ENCODE assay signal across 29 cellular contexts in genomic region chr5:149697001-149697400, GRCh38. TPM values are rescaled to one million over a fixed set of nuclear protein-coding genes. Genes with fewer than 3 reads are reported as not detected.
DNase-seq lines count a peak whose midpoint lies in the region; ATAC-seq, FAIRE-seq and TF ChIP-seq lines count a peak whose summit lies in the region.
"Had no signal": no experiment of that assay in that cellular context is flagged by ENCODE, and none has a peak within 500 bp of the region (broad histone marks: within the 10 kb centered on the region; RNA-seq: fewer than 3 reads in every experiment).

No MANE protein-coding gene starts in this region.

- H3K36me3 Mint-ChIP-seq in activated T-cell treated with anti-CD3 and anti-CD28 coated beads, Interleukin-2, amount 50 U/mL, for 72 hours (ENCODE audit: insufficient read depth in 2 of 2) = no peaks in the 10 kb centered on the region
- H3K36me3 Mint-ChIP-seq: memory B cell; naive thymus-derived CD4-positive, alpha-beta T cell; stimulated activated naive B cell treated with anti-CD40 and anti-IgM and Interleukin-4, amounts not matched to agents 10 μg/mL and 1 μg/mL and 100 μg/mL, for 72 hours; T-cell had no signal

- no peak for ATAC-seq in activated T-cell treated with anti-CD3 and anti-CD28 coated beads, Interleukin-2, amount 50 U/mL, for 72 hours (replicated peaks in 1 of 2)
- ATAC-seq: activated CD4-positive, alpha-beta T cell treated with anti-CD3 and anti-CD28 coated beads for 36 hours; activated T-cell treated with anti-CD3 and anti-CD28 coated beads, Interleukin-2, amount 50 U/mL, for 4 hours; naive thymus-derived CD4-positive, alpha-beta T cell; stimulated activated naive B cell treated with anti-CD40 and anti-IgM and Interleukin-4, amounts not matched to agents 10 μg/mL and 1 μg/mL and 100 μg/mL, for 72 hours; T-cell had no signal

- peak; percentile 6 for DNase-seq in AG10803 (ENCODE audit: low read depth)
- DNase-seq in HTR-8/SVneo (ENCODE audit: insufficient read length, low spot score) = no peak
- DNase-seq in amniotic epithelial cell (ENCODE audit: low read depth) = peak; percentile 72
- DNase-seq in fibroblast of villous mesenchyme (ENCODE audit: low read depth) = peak; percentile 9
- DNase-seq in NCI-H2029 (lab: John Stamatoyannopoulos, UW) = no peak
- no peak for DNase-seq in SHP77 (lab: John Stamatoyannopoulos, UW)
- DNase-seq in midbrain (lab: John Stamatoyannopoulos, UW) = no peak
- no peak for DNase-seq in activated T-cell treated with anti-CD3 and anti-CD28 coated beads, Interleukin-2, amount 50 U/mL, for 72 hours
- DNase-seq: activated CD4-positive, alpha-beta T cell treated with anti-CD3 and anti-CD28 coated beads for 36 hours; activated naive CD4-positive, alpha-beta T cell treated with anti-CD3 and anti-CD28 coated beads for 36 hours; activated T-cell treated with anti-CD3 and anti-CD28 coated beads, Interleukin-2, amount 50 U/mL, for 4 hours; anterior cingulate cortex; cerebellar nuclear complex; erythroblast; H7; Karpas-422; naive thymus-derived CD4-positive, alpha-beta T cell; NCI-H1105; NCI-H2107; NCI-H524; occipital lobe; stimulated activated CD4-positive, alpha-beta T cell treated with anti-CD3 and anti-CD28 coated beads, Interleukin-2, amount 100 ng/mL, for 48 hours; stimulated activated naive B cell treated with anti-CD40 and anti-IgM and Interleukin-4, amounts not matched to agents 10 μg/mL and 1 μg/mL and 100 μg/mL, for 72 hours; T-cell; uterus had no signal

- no peak overlapping the region for H3K4me3 Mint-ChIP-seq in activated T-cell treated with anti-CD3 and anti-CD28 coated beads, Interleukin-2, amount 50 U/mL, for 72 hours
- H3K4me3 Mint-ChIP-seq: activated CD4-positive, alpha-beta T cell treated with anti-CD3 and anti-CD28 coated beads for 36 hours; activated naive CD4-positive, alpha-beta T cell treated with anti-CD3 and anti-CD28 coated beads for 36 hours; activated T-cell treated with anti-CD3 and anti-CD28 coated beads, Interleukin-2, amount 50 U/mL, for 4 hours; memory B cell; naive thymus-derived CD4-positive, alpha-beta T cell; stimulated activated naive B cell treated with anti-CD40 and anti-IgM and Interleukin-4, amounts not matched to agents 10 μg/mL and 1 μg/mL and 100 μg/mL, for 72 hours; T-cell had no signal

- no peak for TF ChIP-seq CTCF in AG10803 (conservative IDR thresholded peaks at IDR 0.05; ENCODE audit: low read length)
- TF ChIP-seq CTCF in fibroblast of villous mesenchyme (IDR thresholded peaks at IDR 0.05; ENCODE audit: insufficient read depth, low read depth, low read length) = no peak

- FAIRE-seq in HTR-8/SVneo (lab: Jason Lieb, UNC) = peak; percentile 79
- FAIRE-seq: G401.6, TTC549 had no signal

- no peak overlapping the region for H3K27ac Mint-ChIP-seq in activated T-cell treated with anti-CD3 and anti-CD28 coated beads, Interleukin-2, amount 50 U/mL, for 72 hours
- H3K27ac Mint-ChIP-seq: activated CD4-positive, alpha-beta T cell treated with anti-CD3 and anti-CD28 coated beads for 36 hours; activated naive CD4-positive, alpha-beta T cell treated with anti-CD3 and anti-CD28 coated beads for 36 hours; memory B cell; naive thymus-derived CD4-positive, alpha-beta T cell; stimulated activated naive B cell treated with anti-CD40 and anti-IgM and Interleukin-4, amounts not matched to agents 10 μg/mL and 1 μg/mL and 100 μg/mL, for 72 hours; T-cell had no signal

- H3K4me1 Mint-ChIP-seq in activated T-cell treated with anti-CD3 and anti-CD28 coated beads, Interleukin-2, amount 50 U/mL, for 72 hours (ENCODE audit: low read depth) = no peaks in the 10 kb centered on the region
- H3K4me1 Mint-ChIP-seq: activated CD4-positive, alpha-beta T cell treated with anti-CD3 and anti-CD28 coated beads for 36 hours; memory B cell; naive thymus-derived CD4-positive, alpha-beta T cell; stimulated activated naive B cell treated with anti-CD40 and anti-IgM and Interleukin-4, amounts not matched to agents 10 μg/mL and 1 μg/mL and 100 μg/mL, for 72 hours; T-cell had no signal

- peaks cover 24% of the 10 kb centered on the region for H3K27me3 Mint-ChIP-seq in activated T-cell treated with anti-CD3 and anti-CD28 coated beads, Interleukin-2, amount 50 U/mL, for 72 hours (ENCODE audit: low read depth)

- H3K4me3 ChIP-seq in AG10803 (ENCODE audit: low read length) = no peak overlapping the region
- no peak overlapping the region for H3K4me3 ChIP-seq in fibroblast of villous mesenchyme (ENCODE audit: low read depth, low read length)
- H3K4me3 ChIP-seq: smooth muscle cell, uterus had no signal

- H3K9me3 Mint-ChIP-seq in activated T-cell treated with anti-CD3 and anti-CD28 coated beads, Interleukin-2, amount 50 U/mL, for 72 hours = no peaks in the 10 kb centered on the region
- H3K9me3 Mint-ChIP-seq: activated naive CD4-positive, alpha-beta T cell treated with anti-CD3 and anti-CD28 coated beads for 36 hours; activated T-cell treated with anti-CD3 and anti-CD28 coated beads, Interleukin-2, amount 50 U/mL, for 4 hours; memory B cell; naive thymus-derived CD4-positive, alpha-beta T cell; stimulated activated naive B cell treated with anti-CD40 and anti-IgM and Interleukin-4, amounts not matched to agents 10 μg/mL and 1 μg/mL and 100 μg/mL, for 72 hours; T-cell had no signal

RNA-seq across cellular contexts. Expression of gene PPARGC1B, which starts 33.1 kb away (rescaled TPM):
- 0.86 and 0.97 TPM in 2 replicates for total RNA-seq in fibroblast of villous mesenchyme
- total RNA-seq in activated T-cell treated with anti-CD3 and anti-CD28 coated beads, Interleukin-2, amount 50 U/mL, for 72 hours = 1 to 10 TPM; 3.1 to 5.2 TPM

Comparison
In these comparisons a context has a peak if more than half of its experiments do, and no peak if none do; other contexts are left out.
1. DNase-seq: peak in AG10803 (single experiment), amniotic epithelial cell (single experiment) and fibroblast of villous mesenchyme (single experiment); none in HTR-8/SVneo (single experiment), NCI-H2029 (single experiment), SHP77 (0 of 2), midbrain (single experiment) and activated T-cell treated with anti-CD3 and anti-CD28 coated beads, Interleukin-2, amount 50 U/mL, for 72 hours (0 of 2).